Comparison of ENCODE assay signal across 32 cellular contexts in genomic region chr22:19979712-19980493, GRCh38.
"Had no signal": no experiment of that assay in that cellular context is flagged by ENCODE, and none has a peak within 500 bp of the region (broad histone marks: within the 10 kb centered on the region; RNA-seq: fewer than 3 reads in every experiment).

No MANE protein-coding gene starts in this region.

- H3K9me3 ChIP-seq: MG63 had no signal

- DNase-seq: activated CD4-positive, alpha-beta memory T cell treated with anti-CD3 and anti-CD28 coated beads, Interleukin-2, amount 10 ng/mL, durations not matched to agents 7 days and 5 days; activated CD4-positive, alpha-beta T cell treated with anti-CD3 and anti-CD28 coated beads for 1 hour; activated CD4-positive, alpha-beta T cell treated with anti-CD3 and anti-CD28 coated beads for 48 hours; activated CD4-positive, CD25-positive, alpha-beta regulatory T cell; activated effector memory CD4-positive, alpha-beta T cell treated with anti-CD3 and anti-CD28 coated beads, Interleukin-2, amount 50 U/mL, for 16 hours; activated naive CD4-positive, alpha-beta T cell; activated naive CD4-positive, alpha-beta T cell treated with anti-CD3 and anti-CD28 coated beads, Interleukin-2, amount 50 U/mL, for 16 hours; activated naive CD8-positive, alpha-beta T cell treated with anti-CD3 and anti-CD28 coated beads for 36 hours; activated T-cell treated with anti-CD3 and anti-CD28 coated beads, Interleukin-2, amount 50 U/mL, for 1 hour; activated T-cell treated with anti-CD3 and anti-CD28 coated beads, Interleukin-2, amount 50 U/mL, for 72 hours; amniotic stem cell; brain microvascular endothelial cell; Kasumi-1; KG1; MG63; NCI-H1048; NCI-H1105 treated with DMSO at 0.1 percent for 48 hours; NCI-H1436; NCI-H1694; NCI-H1930; NCI-H2081 treated with DMSO at 0.1 percent for 48 hours; NCI-H226; NCI-H524 treated with DMSO at 0.1 percent for 48 hours; SIG-M5; SW 1271; T-helper 1 cell; T-helper 2 cell; T-helper 9 cell; WERI-Rb-1 had no signal

- H3K36me3 ChIP-seq: brain microvascular endothelial cell, MG63 had no signal

- H3K4me3 Mint-ChIP-seq: activated CD4-positive, alpha-beta memory T cell treated with anti-CD3 and anti-CD28 coated beads, Interleukin-2, amount 10 ng/mL, durations not matched to agents 7 days and 5 days; activated naive CD8-positive, alpha-beta T cell treated with anti-CD3 and anti-CD28 coated beads for 36 hours; activated T-cell treated with anti-CD3 and anti-CD28 coated beads, Interleukin-2, amount 50 U/mL, for 72 hours; activated T-helper 17 cell treated with anti-CD3 and anti-CD28 coated beads, Interleukin-2, amount 50 U/mL, for 72 hours; IgD-negative memory B cell had no signal

- H3K36me3 Mint-ChIP-seq: activated naive CD8-positive, alpha-beta T cell treated with anti-CD3 and anti-CD28 coated beads for 36 hours; IgD-negative memory B cell had no signal

- H3K27ac ChIP-seq: brain microvascular endothelial cell, WERI-Rb-1 had no signal

- H3K4me3 ChIP-seq: MG63 had no signal

- H3K27me3 ChIP-seq: brain microvascular endothelial cell, MG63 had no signal

- H3K27me3 Mint-ChIP-seq: activated CD4-positive, alpha-beta memory T cell treated with anti-CD3 and anti-CD28 coated beads, Interleukin-2, amount 10 ng/mL, durations not matched to agents 7 days and 5 days; activated T-helper 17 cell treated with anti-CD3 and anti-CD28 coated beads, Interleukin-2, amount 50 U/mL, for 72 hours had no signal

- H3K9me3 Mint-ChIP-seq: activated CD4-positive, alpha-beta memory T cell treated with anti-CD3 and anti-CD28 coated beads, Interleukin-2, amount 10 ng/mL, durations not matched to agents 7 days and 5 days; activated naive CD8-positive, alpha-beta T cell treated with anti-CD3 and anti-CD28 coated beads for 36 hours; activated T-cell treated with anti-CD3 and anti-CD28 coated beads, Interleukin-2, amount 50 U/mL, for 72 hours; activated T-helper 17 cell treated with anti-CD3 and anti-CD28 coated beads, Interleukin-2, amount 50 U/mL, for 72 hours; IgD-negative memory B cell had no signal

- H3K4me1 Mint-ChIP-seq: activated T-helper 17 cell treated with anti-CD3 and anti-CD28 coated beads, Interleukin-2, amount 50 U/mL, for 72 hours had no signal

- H3K27ac Mint-ChIP-seq: activated CD4-positive, alpha-beta memory T cell treated with anti-CD3 and anti-CD28 coated beads, Interleukin-2, amount 10 ng/mL, durations not matched to agents 7 days and 5 days; activated naive CD8-positive, alpha-beta T cell treated with anti-CD3 and anti-CD28 coated beads for 36 hours; activated T-cell treated with anti-CD3 and anti-CD28 coated beads, Interleukin-2, amount 50 U/mL, for 72 hours; activated T-helper 17 cell treated with anti-CD3 and anti-CD28 coated beads, Interleukin-2, amount 50 U/mL, for 72 hours had no signal

- ATAC-seq: activated T-cell treated with anti-CD3 and anti-CD28 coated beads, Interleukin-2, amount 50 U/mL, for 72 hours; activated T-helper 17 cell treated with anti-CD3 and anti-CD28 coated beads, Interleukin-2, amount 50 U/mL, for 72 hours; Panc1 had no signal
